Comparison of ENCODE assay signal across 20 cellular contexts in the genomic region with DNA sequence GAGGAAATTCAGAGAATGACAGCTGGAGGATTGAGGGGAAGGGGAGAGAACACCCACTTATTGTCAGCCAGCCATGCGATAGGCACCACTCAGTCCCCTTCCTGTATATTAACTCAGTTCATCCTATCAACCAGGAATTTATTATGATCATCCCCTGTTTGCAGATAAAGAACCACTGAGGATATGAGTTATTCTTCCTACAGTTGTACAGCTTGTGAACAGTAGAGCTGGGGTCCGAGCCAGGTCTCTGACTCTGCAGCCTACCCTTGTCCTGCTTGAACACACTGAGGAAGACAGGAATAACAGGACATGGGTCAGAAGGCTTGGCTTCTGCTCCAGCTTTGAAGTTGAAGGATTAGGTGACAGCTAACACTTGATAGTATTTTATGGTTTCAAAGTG. TPM values are rescaled to one million over a fixed set of nuclear protein-coding genes. Genes with fewer than 3 reads are reported as not detected.
DNase-seq lines count a peak whose midpoint lies in the region; ATAC-seq, FAIRE-seq and TF ChIP-seq lines count a peak whose summit lies in the region.
"Had no signal": no experiment of that assay in that cellular context is flagged by ENCODE, and none has a peak within 500 bp of the region (broad histone marks: within the 10 kb centered on the region; RNA-seq: fewer than 3 reads in every experiment).

No MANE protein-coding gene starts in this region.

- no peak for ATAC-seq in GM21619 (IDR thresholded peaks at IDR 0.05; ENCODE audit: unreplicated experiment)
- ATAC-seq: A549; CD8-positive, alpha-beta T cell had no signal

- H3K9me1 ChIP-seq in endothelial cell of umbilical vein (replicated peaks; ENCODE audit: control insufficient read depth, extremely low read depth, insufficient read depth, low read length) = no peaks in the 10 kb centered on the region

- no peaks in the 10 kb centered on the region for H3K36me3 ChIP-seq in endothelial cell of umbilical vein (ENCODE audit: control insufficient read depth in 2 of 2, extremely low read depth in 1 of 2, insufficient read depth in 2 of 2, low read length in 2 of 2)
- H3K36me3 ChIP-seq: BLaER1 treated with 17β-estradiol and CSF1 and Interleukin-3, amounts not matched to agents 10 nM and 100 nM had no signal

- H4K20me1 ChIP-seq in endothelial cell of umbilical vein (replicated peaks; ENCODE audit: control insufficient read depth, extremely low read depth, insufficient read depth, low read length) = no peaks in the 10 kb centered on the region
- H4K20me1 ChIP-seq: BLaER1 treated with 17β-estradiol and CSF1 and Interleukin-3, amounts not matched to agents 10 nM and 100 nM had no signal

- H3K27me3 ChIP-seq in endothelial cell of umbilical vein (ENCODE audit: control insufficient read depth in 2 of 2, insufficient read depth in 2 of 2, low read length in 2 of 2) = peaks cover 0 to 4% of the 10 kb centered on the region in 2 experiments
- H3K27me3 ChIP-seq: BLaER1 treated with 17β-estradiol and CSF1 and Interleukin-3, amounts not matched to agents 10 nM and 100 nM had no signal

- no peak overlapping the region for H3K4me2 ChIP-seq in endothelial cell of umbilical vein (ENCODE audit: insufficient read depth, low read length)
- H3K4me2 ChIP-seq: A549; BLaER1 treated with 17β-estradiol and CSF1 and Interleukin-3, amounts not matched to agents 10 nM and 100 nM had no signal

- no TSS peak for BruUV-seq in endothelial cell of umbilical vein (replicated peaks; lab: Mats Ljungman, UMichigan)

- POLR2A ChIA-PET in endothelial cell of umbilical vein (lab: Charles Lee) = no interaction called here

- dilution Hi-C loops in endothelial cell of umbilical vein (cut with MboI; ENCODE audit: extremely low pct_ligation_motif_present, low sequenced_read_pairs) = no loop called here

- intact Hi-C loops in endothelial cell of umbilical vein (cut with micrococcal nuclease) = no loop called here

- H2AFZ ChIP-seq in endothelial cell of umbilical vein (ENCODE audit: low read depth, low read length) = peak overlapping the region; percentile 19

- no peak for TF ChIP-seq POLR2A in endothelial cell of umbilical vein (IDR thresholded peaks at IDR 0.05; ENCODE audit: low read depth, low read length)

- H3K4me3 ChIP-seq in endothelial cell of umbilical vein (replicated peaks in 1 of 3; ENCODE audit: insufficient read depth in 1 of 3, low read depth in 1 of 3, low read length in 3 of 3) = no peak overlapping the region
- H3K4me3 ChIP-seq: A549; BLaER1 treated with 17β-estradiol and CSF1 and Interleukin-3, amounts not matched to agents 10 nM and 100 nM had no signal

- no peak overlapping the region for H3K9ac ChIP-seq in endothelial cell of umbilical vein (replicated peaks; ENCODE audit: extremely low read depth, insufficient read depth, low read length)
- H3K9ac ChIP-seq: BLaER1 treated with 17β-estradiol and CSF1 and Interleukin-3, amounts not matched to agents 10 nM and 100 nM had no signal

- no peak overlapping the region for H3K27ac ChIP-seq in endothelial cell of umbilical vein (ENCODE audit: insufficient read depth, low read depth, low read length)
- H3K27ac ChIP-seq: 22Rv1; A549; BLaER1 treated with 17β-estradiol and CSF1 and Interleukin-3, amounts not matched to agents 10 nM and 100 nM; C4-2B had no signal

- no peak for TF ChIP-seq CTCF in endothelial cell of umbilical vein (IDR thresholded peaks at IDR 0.05; ENCODE audit: extremely low read depth in 1 of 2, insufficient read depth in 1 of 2, low read depth in 1 of 2, low read length in 2 of 2)

- H3K79me2 ChIP-seq in endothelial cell of umbilical vein (ENCODE audit: control insufficient read depth, insufficient read depth, low read length) = no peaks in the 10 kb centered on the region

- peak; percentile 5 for DNase-seq in NCI-H524 treated with DMSO at 0.1 percent for 48 hours (lab: John Stamatoyannopoulos, UW)
- DNase-seq in NCI-H524 (lab: John Stamatoyannopoulos, UW) = no peak
- peak; percentile 14 for DNase-seq in endothelial cell of umbilical vein (ENCODE audit: low read depth, low spot score)
- no peak for DNase-seq in NCI-H82 (lab: John Stamatoyannopoulos, UW)
- DNase-seq: AML-193; Caco-2; Calu3; CD4-positive, alpha-beta T cell; CD8-positive, alpha-beta T cell; DMS79 treated with DMSO at 0.1 percent for 48 hours; GF-D8 had no signal

- no peaks in the 10 kb centered on the region for H3K9me3 ChIP-seq in endothelial cell of umbilical vein (replicated peaks; ENCODE audit: control insufficient read depth, insufficient read depth, low read length)
- H3K9me3 ChIP-seq: A549; BLaER1 treated with 17β-estradiol and CSF1 and Interleukin-3, amounts not matched to agents 10 nM and 100 nM; Caco-2 had no signal

- CTCF ChIA-PET in endothelial cell of umbilical vein (lab: Charles Lee) = interaction anchor here (0.6 to 7.4 kb wide), 18 partner anchors 10 to 440 kb away, joined by 3 to 114 read pairs (median 15); a partner anchor contains a TSS

- H3K4me1 ChIP-seq in endothelial cell of umbilical vein (ENCODE audit: control insufficient read depth, extremely low read depth, insufficient read depth, low read length) = peaks cover 11% of the 10 kb centered on the region
- H3K4me1 ChIP-seq: A549, Caco-2 had no signal

- FAIRE-seq in endothelial cell of umbilical vein (lab: Jason Lieb, UNC) = no peak
- FAIRE-seq: A549, D721Med, G401.6, GM12891, GM19239 had no signal

TF ChIP-seq in endothelial cell of umbilical vein, 7 proteins besides CTCF, POLR2A, EP300 and RAD21:
- TF ChIP-seq, protein P1, sequence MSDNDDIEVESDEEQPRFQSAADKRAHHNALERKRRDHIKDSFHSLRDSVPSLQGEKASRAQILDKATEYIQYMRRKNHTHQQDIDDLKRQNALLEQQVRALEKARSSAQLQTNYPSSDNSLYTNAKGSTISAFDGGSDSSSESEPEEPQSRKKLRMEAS (IDR thresholded peaks at IDR 0.05; ENCODE audit: insufficient read depth, insufficient read length) = no peak
- TF ChIP-seq FOS (IDR thresholded peaks at IDR 0.05; ENCODE audit: borderline replicate concordance, insufficient read depth, low read length) = peak; percentile 53
- TF ChIP-seq EZH2 (IDR thresholded peaks at IDR 0.05; ENCODE audit: borderline replicate concordance, low read depth, low read length, severe bottlenecking) = no peak
- no peak for TF ChIP-seq JUN (IDR thresholded peaks at IDR 0.05; ENCODE audit: borderline replicate concordance, insufficient read depth, insufficient read length, low read depth)
- TF ChIP-seq GATA2 (IDR thresholded peaks at IDR 0.05; ENCODE audit: insufficient read depth, insufficient read length, low read depth, low read length) = peak; percentile 91

RNA-seq across cellular contexts. Expression of a gene that starts 42.0 kb away (rescaled TPM):
- 39.9 and 40.0 TPM in 2 replicates for total RNA-seq in endothelial cell of umbilical vein
- 40.7 and 59.4 TPM in 2 replicates for polyA plus RNA-seq in endothelial cell of umbilical vein
- 31.3 and 35.2 TPM in 2 replicates for polyA plus RNA-seq in endothelial cell of umbilical vein (2011; cell fraction: cytosol; rRNA removed)
- 99.0 and 117 TPM in 2 replicates for polyA plus RNA-seq in endothelial cell of umbilical vein (2011; cell fraction: nucleus; rRNA removed)
- 22.4 and 22.8 TPM in 2 replicates for polyA plus RNA-seq in endothelial cell of umbilical vein (2012)
- polyA minus RNA-seq in endothelial cell of umbilical vein = 87.5 and 93.7 TPM in 2 replicates
- polyA minus RNA-seq in endothelial cell of umbilical vein (2011; cell fraction: cytosol; rRNA and poly(A)+ RNA removed) = 14.0 TPM
- polyA minus RNA-seq in endothelial cell of umbilical vein (2011; cell fraction: nucleus; rRNA and poly(A)+ RNA removed) = 53.4 and 73.0 TPM in 2 replicates

Comparison
In these comparisons a context has a peak if more than half of its experiments do, and no peak if none do; other contexts are left out.
1. DNase-seq: peak in NCI-H524 treated with DMSO at 0.1 percent for 48 hours (single experiment) and endothelial cell of umbilical vein (single experiment); none in NCI-H524 (0 of 2) and NCI-H82 (single experiment).